In the genomic region with DNA sequence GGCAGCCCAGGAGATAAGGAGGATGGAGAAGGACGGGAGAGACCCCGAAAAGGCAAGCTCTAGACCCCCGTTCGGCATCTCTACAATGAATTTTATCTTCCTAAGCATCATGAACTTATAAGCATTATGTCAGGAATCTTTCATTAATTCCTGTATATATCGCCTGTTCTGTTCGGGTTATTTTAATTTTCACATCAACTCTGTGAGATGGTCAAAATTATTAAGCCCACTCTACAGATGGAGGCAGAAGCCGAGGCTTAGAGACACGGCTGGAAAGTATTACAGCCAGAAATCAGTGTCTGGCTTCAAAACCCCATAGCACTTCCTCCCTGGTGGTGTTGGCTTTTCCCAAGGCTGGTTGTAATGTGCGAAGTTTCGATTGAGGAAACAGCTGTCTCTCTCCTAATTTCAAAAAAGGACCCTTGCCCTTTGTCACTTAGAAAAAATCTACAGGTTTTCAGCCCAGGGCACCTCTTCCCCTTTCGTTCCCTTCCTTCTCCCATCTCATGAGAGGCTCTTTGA, we compare ENCODE assay signal across 9 cellular contexts. TPM values are rescaled to one million over a fixed set of nuclear protein-coding genes. Genes with fewer than 3 reads are reported as not detected.
DNase-seq lines count a peak whose midpoint lies in the region; ATAC-seq, FAIRE-seq and TF ChIP-seq lines count a peak whose summit lies in the region.
"Had no signal": no experiment of that assay in that cellular context is flagged by ENCODE, and none has a peak within 500 bp of the region (broad histone marks: within the 10 kb centered on the region; RNA-seq: fewer than 3 reads in every experiment).

No MANE protein-coding gene starts in this region.

- H3K9me3 Mint-ChIP-seq in progenitor cell of endocrine pancreas (ENCODE audit: low read depth) = no peaks in the 10 kb centered on the region

- no peak overlapping the region for H2BK20ac ChIP-seq in H1 (ENCODE audit: low read length)

- H4K20me1 ChIP-seq in PC-3 (ENCODE audit: low read length) (no peaks in the 10 kb centered on the region), H1 (replicated peaks in 1 of 2; ENCODE audit: control insufficient read depth in 1 of 2, insufficient read depth in 2 of 2, low read length in 2 of 2) (peaks cover 0 to 8% of the 10 kb centered on the region in 2 experiments)

- H3K23ac ChIP-seq in H1 (ENCODE audit: insufficient read length) = no peak overlapping the region

- peaks cover 21% of the 10 kb centered on the region for H3K23me2 ChIP-seq in H1 (ENCODE audit: low read depth, low read length)

- peak overlapping the region; percentile 96 for H3K4me2 ChIP-seq in PC-3 (ENCODE audit: low read length)
- H3K4me2 ChIP-seq in H1 (ENCODE audit: insufficient read depth in 1 of 2, low read depth in 2 of 2, low read length in 2 of 2) = peak overlapping the region; percentile 96 to 100

- TF ChIP-seq POLR2A in H1 (IDR thresholded peaks at IDR 0.05; ENCODE audit: control extremely low read depth in 1 of 2, low read depth in 2 of 2, low read length in 2 of 2) (no peak), uterus (IDR thresholded peaks at IDR 0.05) (no peak)

- in situ Hi-C loops in ACHN (cut with HindIII; ENCODE audit: low pct_ligation_motif_present, low pct_unique_long_range_greater_than_20kb, low sequenced_read_pairs) = no loop called here

- intact Hi-C loops in PC-3 (cut with micrococcal nuclease) (loop anchor here (5.0 kb wide), 2 partner anchors 138 to 188 kb away; partner anchors contain the start of gene ZNF800), uterus (cut with DNase I; ENCODE audit: low total_unique reads) (no loop called here)

- H3K14ac ChIP-seq in H1 (ENCODE audit: insufficient read length) = no peak overlapping the region

- TF ChIP-seq RAD21 in H1 (IDR thresholded peaks at IDR 0.05 in 1 of 2, conservative IDR thresholded peaks at IDR 0.05 in 1 of 2; ENCODE audit: low read depth in 2 of 2, low read length in 2 of 2) = no peak

- no peak for DNase-seq in PC-3
- no peak for DNase-seq in H1 (ENCODE audit: low read depth in 1 of 2, low spot score in 2 of 2)
- no peak for DNase-seq in progenitor cell of endocrine pancreas (ENCODE audit: low spot score, unreplicated experiment)
- no peak for DNase-seq in SKM-1 (lab: John Stamatoyannopoulos, UW; ENCODE audit: unreplicated experiment)
- DNase-seq in ACHN = no peak
- DNase-seq in HPDE6-E6E7 (ENCODE audit: extremely low spot score) = no peak
- DNase-seq in uterus = no peak

- no peak overlapping the region for H3K18ac ChIP-seq in H1 (ENCODE audit: extremely low read depth, low read length)

- H3K56ac ChIP-seq in H1 (replicated peaks; ENCODE audit: insufficient read length, low read depth, low read length) = no peak overlapping the region

- BruUV-seq in PC-3 (replicated peaks; lab: Mats Ljungman, UMichigan) = no TSS peak

- H3K4me3 ChIP-seq in PC-3 (ENCODE audit: low read length) = peak overlapping the region; percentile 79; the same call in 1 of the 2 replicates
- H3K4me3 ChIP-seq in H1 (ENCODE audit: extremely low read depth in 1 of 4, insufficient read depth in 2 of 4, low read depth in 3 of 4, low read length in 4 of 4) = peak overlapping the region in 3 of 4 experiments; percentile 74 to 87 (median 80); a peak in 4 of 8 replicates
- H3K4me3 ChIP-seq in uterus = no peak overlapping the region

- H3K27ac Mint-ChIP-seq in progenitor cell of endocrine pancreas = no peak overlapping the region

- H2BK5ac ChIP-seq in H1 (ENCODE audit: low read depth, low read length) = no peak overlapping the region

- H3K27me3 Mint-ChIP-seq in progenitor cell of endocrine pancreas = peaks cover 74% of the 10 kb centered on the region

- no peak overlapping the region for H2BK120ac ChIP-seq in H1 (replicated peaks; ENCODE audit: low read depth, low read length)

- no peak overlapping the region for H3K4ac ChIP-seq in H1 (replicated peaks; ENCODE audit: insufficient read length, low read depth, low read length)

- H3K4me1 ChIP-seq in ES-I3 (ENCODE audit: insufficient read depth, low read length) (no peaks in the 10 kb centered on the region; the same call in 1 of the 2 replicates), PC-3 (ENCODE audit: insufficient read depth, low read length) (peaks cover 13% of the 10 kb centered on the region), H1 (replicated peaks in 1 of 4; ENCODE audit: control insufficient read depth in 3 of 4, insufficient read depth in 4 of 4, low read length in 3 of 4) (peaks cover 0 to 8% (median 3%) of the 10 kb centered on the region in 4 experiments; a peak in 3 of 7 replicates), uterus (peaks cover 0 to 12% of the 10 kb centered on the region in 2 donors)

- TF ChIP-seq EP300 in H1 (IDR thresholded peaks at IDR 0.05; ENCODE audit: borderline replicate concordance in 1 of 2, low read depth in 2 of 2, low read length in 2 of 2) = no peak

- FAIRE-seq in H1 (lab: Jason Lieb, UNC) = no peak

- H3F3A ChIP-seq in PC-3 (ENCODE audit: low read length, unreplicated experiment) = no peaks in the 10 kb centered on the region

- no peak overlapping the region for H4K91ac ChIP-seq in H1 (replicated peaks; ENCODE audit: insufficient read length, low read length)

- peaks cover 40% of the 10 kb centered on the region for H3K27me3 ChIP-seq in PC-3 (ENCODE audit: low read length)
- H3K27me3 ChIP-seq in H1 (replicated peaks in 1 of 4; ENCODE audit: control insufficient read depth in 3 of 4, extremely low read depth in 1 of 4, insufficient read depth in 3 of 4, low read length in 3 of 4) = peaks cover 26 to 46% (median 40%) of the 10 kb centered on the region in 4 experiments
- H3K27me3 ChIP-seq in uterus = peaks cover 3 to 7% of the 10 kb centered on the region in 2 donors

- peaks cover 5% of the 10 kb centered on the region for H3K4me1 Mint-ChIP-seq in progenitor cell of endocrine pancreas (ENCODE audit: low read depth)

- no peak overlapping the region for H2BK15ac ChIP-seq in H1 (ENCODE audit: low read length)

- H3K36me3 ChIP-seq in ES-I3 (ENCODE audit: insufficient read depth, low read length) (no peaks in the 10 kb centered on the region), PC-3 (ENCODE audit: low read depth, low read length) (no peaks in the 10 kb centered on the region), H1 (ENCODE audit: control insufficient read depth in 2 of 4, insufficient read depth in 4 of 4, low read length in 3 of 4) (no peaks in the 10 kb centered on the region; a peak in 1 of 8 replicates), uterus (no peaks in the 10 kb centered on the region)

- ATAC-seq in PC-3 = no peak

- peak overlapping the region; percentile 82 for H3K4me3 Mint-ChIP-seq in progenitor cell of endocrine pancreas (ENCODE audit: low read depth)

- no peaks in the 10 kb centered on the region for H3K9me3 ChIP-seq in ES-I3 (ENCODE audit: control insufficient read depth, insufficient read depth, low read length)
- H3K9me3 ChIP-seq in PC-3 (ENCODE audit: low read length) = no peaks in the 10 kb centered on the region
- H3K9me3 ChIP-seq in H1 (ENCODE audit: insufficient read depth in 2 of 2, low read depth in 1 of 2, low read length in 1 of 2) = no peaks in the 10 kb centered on the region
- no peaks in the 10 kb centered on the region for H3K9me3 ChIP-seq in uterus

- no peak overlapping the region for H4K8ac ChIP-seq in H1 (ENCODE audit: extremely low read depth, insufficient read depth, low read length)

- H3K36me3 Mint-ChIP-seq in progenitor cell of endocrine pancreas (ENCODE audit: insufficient read depth) = no peaks in the 10 kb centered on the region

- H3K27ac ChIP-seq in PC-3 (ENCODE audit: low read length) (no peak overlapping the region), H1 (ENCODE audit: low read depth, low read length) (no peak overlapping the region), uterus (no peak overlapping the region)

- TF ChIP-seq CTCF in PC-3 (conservative IDR thresholded peaks at IDR 0.05; ENCODE audit: low read depth, low read length) (peak; percentile 20; the same call in 1 of the 2 replicates), H1 (IDR thresholded peaks at IDR 0.05; ENCODE audit: control extremely low read depth in 1 of 3, insufficient read depth in 1 of 3, low read depth in 1 of 3, low read length in 3 of 3) (no peak), progenitor cell of endocrine pancreas (IDR thresholded peaks at IDR 0.05; ENCODE audit: unreplicated experiment) (no peak), uterus (IDR thresholded peaks at IDR 0.05) (no peak)

- H4K5ac ChIP-seq in H1 (ENCODE audit: insufficient read length, low read depth, low read length) = no peak overlapping the region

- CTCF ChIA-PET in PC-3 (lab: Charles Lee) = interaction anchor here (0.6 kb wide), 1 partner anchor 451 kb away, joined by 4 read pairs; no protein-coding TSS in a partner anchor
- CTCF ChIA-PET in H1 (lab: Charles Lee; ENCODE audit: partially characterized antibody) = interaction anchor here (0.7 to 5.0 kb wide), 30 partner anchors 9 to 452 kb away, joined by 3 to 21 read pairs (median 4); partner anchors contain the start of gene ZNF800

- H2AFZ ChIP-seq in PC-3 (ENCODE audit: low read length) (0 out of 2 replicates have a peak overlapping the region, but pooled peaks have one; percentile 96), H1 (ENCODE audit: low read length) (no peak overlapping the region)

- H3K79me1 ChIP-seq in H1 (ENCODE audit: low read depth, low read length) = no peaks in the 10 kb centered on the region

- 43% methylated on average over 11 of the region's 11 CpGs; no CpG with 5 or more reads in 1 of the 2 experiments for WGBS in H1 (ENCODE audit: extremely low coverage in 1 of 2, insufficient coverage in 1 of 2, insufficient read length in 1 of 2, insufficient replicate concordance in 2 of 2, low coverage in 1 of 2, low lambda C conversion rate in 2 of 2, missing lambda C conversion rate in 1 of 2), 2 experiments

- POLR2A ChIA-PET in PC-3 (lab: Charles Lee; ENCODE audit: unreplicated experiment) = no interaction called here
- POLR2A ChIA-PET in H1 (lab: Charles Lee; ENCODE audit: partially characterized antibody) = no interaction called here

- H2AK5ac ChIP-seq in H1 (ENCODE audit: low read depth, low read length) = no peak overlapping the region

- H3K9me2 ChIP-seq in PC-3 (replicated peaks; ENCODE audit: low read length) = no peaks in the 10 kb centered on the region

- peak overlapping the region; percentile 84; the same call in 1 of the 2 replicates for H3K9ac ChIP-seq in ES-I3 (ENCODE audit: low read depth, low read length)
- no peak overlapping the region for H3K9ac ChIP-seq in PC-3 (ENCODE audit: low read length)
- H3K9ac ChIP-seq in H1 (replicated peaks in 1 of 4; ENCODE audit: extremely low read depth in 1 of 4, low read depth in 3 of 4, low read length in 3 of 4) = no peak overlapping the region

- no peak overlapping the region for H2BK12ac ChIP-seq in H1 (ENCODE audit: low read depth, low read length)

- H3K79me2 ChIP-seq in PC-3 (ENCODE audit: low read length) (no peaks in the 10 kb centered on the region), H1 (ENCODE audit: control insufficient read depth in 1 of 2, insufficient read depth in 2 of 2, low read length in 2 of 2) (no peaks in the 10 kb centered on the region)

RNA-seq across cellular contexts. Expression of gene GRM8, which starts 1.5 kb away (rescaled TPM):
- total RNA-seq in PC-3 (2014; rRNA removed) (not detected in 2 replicates), progenitor cell of endocrine pancreas (4.2 and 4.5 TPM in 2 replicates), uterus (1 to 10 TPM in 1 of 4 donors, not detected in 3; 3.9 TPM)
- 2.8 and 3.7 TPM in 2 replicates for total RNA-seq in H1 (2021; fragmentation: NEBNext Ultra II Directional; extraction: Animal tissue kit (Norgen Biotek cat#: 25700))
- polyA plus RNA-seq in H1 (2011; rRNA removed) = 1.8 and 2.6 TPM in 2 replicates
- 2.5 TPM for polyA plus RNA-seq in H1 (2011; cell fraction: cytosol; rRNA removed)
- polyA plus RNA-seq in H1 (2011; cell fraction: nucleus; rRNA removed) = 3.4 TPM
- polyA plus RNA-seq in H1 (2012, experiment 1 of 2) = 1.4 to 2.5 TPM (median 2.0 TPM) in 4 replicates
- 0.22 TPM for polyA plus RNA-seq in H1 (2012, experiment 2 of 2)
- polyA plus RNA-seq in H1 (2013, experiment 1 of 2) = 1.3 TPM
- polyA plus RNA-seq in H1 (2013, experiment 2 of 2) = 1.5 TPM
- polyA minus RNA-seq in H1 (2011; rRNA and poly(A)+ RNA removed) = 11.5 and 11.6 TPM in 2 replicates
- polyA minus RNA-seq in H1 (2011; cell fraction: cytosol; rRNA and poly(A)+ RNA removed) = 1.8 TPM
- 32.8 TPM for polyA minus RNA-seq in H1 (2011; cell fraction: nucleus; rRNA and poly(A)+ RNA removed)
- total RNA-seq: RPMI7951 had no signal

Comparison
In these comparisons a context has a peak if more than half of its experiments do, and no peak if none do; other contexts are left out.
1. H3K4me3 ChIP-seq: peak in PC-3 (single experiment) and H1 (3 of 4); none in uterus (0 of 2).